In the genomic region with DNA sequence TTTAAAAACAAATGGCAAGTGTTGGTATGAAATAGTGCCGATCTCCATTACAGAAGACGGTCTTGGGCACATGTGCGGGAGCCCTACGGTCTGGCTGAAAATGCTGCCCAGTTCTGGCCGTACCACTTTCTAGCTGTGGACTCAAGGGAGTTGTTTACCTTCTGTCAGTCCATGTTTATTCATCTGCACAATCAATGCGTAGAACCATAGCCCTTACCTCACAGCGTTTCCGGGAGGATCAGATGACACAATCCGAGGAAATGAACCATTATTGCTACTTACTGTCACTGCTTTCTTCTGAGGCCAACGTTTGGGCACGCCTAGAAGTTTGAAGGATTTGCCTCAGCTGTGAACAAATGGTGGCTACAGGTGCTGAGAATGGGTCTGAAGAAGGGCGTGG, we compare ENCODE assay signal across 2 cellular contexts.
TF ChIP-seq lines count a peak whose summit lies in the region.

No MANE protein-coding gene starts in this region.

TF ChIP-seq in IMR-90, 13 proteins besides CTCF, POLR2A, EP300 and RAD21 (continued from another document):
- TF ChIP-seq, protein P1, sequence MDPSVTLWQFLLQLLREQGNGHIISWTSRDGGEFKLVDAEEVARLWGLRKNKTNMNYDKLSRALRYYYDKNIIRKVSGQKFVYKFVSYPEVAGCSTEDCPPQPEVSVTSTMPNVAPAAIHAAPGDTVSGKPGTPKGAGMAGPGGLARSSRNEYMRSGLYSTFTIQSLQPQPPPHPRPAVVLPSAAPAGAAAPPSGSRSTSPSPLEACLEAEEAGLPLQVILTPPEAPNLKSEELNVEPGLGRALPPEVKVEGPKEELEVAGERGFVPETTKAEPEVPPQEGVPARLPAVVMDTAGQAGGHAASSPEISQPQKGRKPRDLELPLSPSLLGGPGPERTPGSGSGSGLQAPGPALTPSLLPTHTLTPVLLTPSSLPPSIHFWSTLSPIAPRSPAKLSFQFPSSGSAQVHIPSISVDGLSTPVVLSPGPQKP (IDR thresholded peaks at IDR 0.05; ENCODE audit: borderline replicate concordance, low read depth, low read length) = no peak
- TF ChIP-seq MAFK (IDR thresholded peaks at IDR 0.05; ENCODE audit: low read depth, low read length) = no peak
- no peak for TF ChIP-seq RCOR1 (IDR thresholded peaks at IDR 0.05; ENCODE audit: insufficient replicate concordance, low read length)
- peak; percentile 13; the same call in 1 of the 2 replicates for TF ChIP-seq SMC3 (IDR thresholded peaks at IDR 0.05; ENCODE audit: low read depth, low read length)
- no peak for TF ChIP-seq RFX5 (IDR thresholded peaks at IDR 0.05; ENCODE audit: low read depth, low read length)
- peak; percentile 86 for TF ChIP-seq CEBPB (IDR thresholded peaks at IDR 0.05; ENCODE audit: low read depth, low read length)
- TF ChIP-seq, protein P2, sequence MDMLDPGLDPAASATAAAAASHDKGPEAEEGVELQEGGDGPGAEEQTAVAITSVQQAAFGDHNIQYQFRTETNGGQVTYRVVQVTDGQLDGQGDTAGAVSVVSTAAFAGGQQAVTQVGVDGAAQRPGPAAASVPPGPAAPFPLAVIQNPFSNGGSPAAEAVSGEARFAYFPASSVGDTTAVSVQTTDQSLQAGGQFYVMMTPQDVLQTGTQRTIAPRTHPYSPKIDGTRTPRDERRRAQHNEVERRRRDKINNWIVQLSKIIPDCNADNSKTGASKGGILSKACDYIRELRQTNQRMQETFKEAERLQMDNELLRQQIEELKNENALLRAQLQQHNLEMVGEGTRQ (IDR thresholded peaks at IDR 0.05; ENCODE audit: low read depth, low read length) = no peak
- peak; percentile 23; the same call in 1 of the 2 replicates for TF ChIP-seq FOS (IDR thresholded peaks at IDR 0.05; ENCODE audit: low read depth, low read length)
TF ChIP-seq in IMR-90: peak in this region for 3.

TF ChIP-seq in PFSK-1, 5 proteins besides CTCF, POLR2A, EP300 and RAD21 (continued from another document):
- TF ChIP-seq, protein P3, sequence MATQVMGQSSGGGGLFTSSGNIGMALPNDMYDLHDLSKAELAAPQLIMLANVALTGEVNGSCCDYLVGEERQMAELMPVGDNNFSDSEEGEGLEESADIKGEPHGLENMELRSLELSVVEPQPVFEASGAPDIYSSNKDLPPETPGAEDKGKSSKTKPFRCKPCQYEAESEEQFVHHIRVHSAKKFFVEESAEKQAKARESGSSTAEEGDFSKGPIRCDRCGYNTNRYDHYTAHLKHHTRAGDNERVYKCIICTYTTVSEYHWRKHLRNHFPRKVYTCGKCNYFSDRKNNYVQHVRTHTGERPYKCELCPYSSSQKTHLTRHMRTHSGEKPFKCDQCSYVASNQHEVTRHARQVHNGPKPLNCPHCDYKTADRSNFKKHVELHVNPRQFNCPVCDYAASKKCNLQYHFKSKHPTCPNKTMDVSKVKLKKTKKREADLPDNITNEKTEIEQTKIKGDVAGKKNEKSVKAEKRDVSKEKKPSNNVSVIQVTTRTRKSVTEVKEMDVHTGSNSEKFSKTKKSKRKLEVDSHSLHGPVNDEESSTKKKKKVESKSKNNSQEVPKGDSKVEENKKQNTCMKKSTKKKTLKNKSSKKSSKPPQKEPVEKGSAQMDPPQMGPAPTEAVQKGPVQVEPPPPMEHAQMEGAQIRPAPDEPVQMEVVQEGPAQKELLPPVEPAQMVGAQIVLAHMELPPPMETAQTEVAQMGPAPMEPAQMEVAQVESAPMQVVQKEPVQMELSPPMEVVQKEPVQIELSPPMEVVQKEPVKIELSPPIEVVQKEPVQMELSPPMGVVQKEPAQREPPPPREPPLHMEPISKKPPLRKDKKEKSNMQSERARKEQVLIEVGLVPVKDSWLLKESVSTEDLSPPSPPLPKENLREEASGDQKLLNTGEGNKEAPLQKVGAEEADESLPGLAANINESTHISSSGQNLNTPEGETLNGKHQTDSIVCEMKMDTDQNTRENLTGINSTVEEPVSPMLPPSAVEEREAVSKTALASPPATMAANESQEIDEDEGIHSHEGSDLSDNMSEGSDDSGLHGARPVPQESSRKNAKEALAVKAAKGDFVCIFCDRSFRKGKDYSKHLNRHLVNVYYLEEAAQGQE (IDR thresholded peaks at IDR 0.05; ENCODE audit: insufficient read depth in 1 of 2, low read depth in 2 of 2, low read length in 2 of 2) = 0 out of 4 replicates have a peak, but pooled peaks of 1 of the 2 experiments have one; percentile 59
- no peak for TF ChIP-seq POLR2AphosphoS5 (IDR thresholded peaks at IDR 0.05; ENCODE audit: low read depth, low read length)
- TF ChIP-seq SIN3A (IDR thresholded peaks at IDR 0.05; ENCODE audit: borderline replicate concordance, insufficient read depth, low read length) = peak; percentile 68; the same call in 1 of the 2 replicates
